Comparison of ENCODE assay signal across 28 cellular contexts in the genomic region with DNA sequence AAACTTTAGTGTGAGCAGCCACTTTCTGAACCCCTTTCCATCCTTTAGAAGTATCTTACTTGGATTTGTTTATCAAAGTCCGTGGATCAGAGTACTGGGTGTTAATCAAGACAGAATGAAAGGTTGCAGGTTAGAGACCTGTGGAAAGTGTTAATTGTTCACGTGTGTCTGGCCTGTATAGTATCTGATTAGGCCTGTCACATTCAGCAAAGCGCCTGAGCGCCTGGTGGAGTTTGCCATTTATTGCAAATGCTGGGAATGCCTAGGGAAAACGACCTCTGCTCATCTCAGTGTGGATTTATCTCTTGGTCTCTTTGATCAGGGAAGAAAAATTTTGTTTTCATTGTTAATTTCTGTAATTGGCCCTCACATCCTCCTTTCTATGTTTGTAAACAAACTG.
"Had no signal": no experiment of that assay in that cellular context is flagged by ENCODE, and none has a peak within 500 bp of the region (broad histone marks: within the 10 kb centered on the region; RNA-seq: fewer than 3 reads in every experiment).

No MANE protein-coding gene starts in this region.

- H3K9me3 ChIP-seq: colonic mucosa, lower lobe of right lung, neutrophil, uterus had no signal

- ATAC-seq: activated T-cell treated with anti-CD3 and anti-CD28 coated beads, Interleukin-2, amount 50 U/mL, for 72 hours; left lobe of liver; stimulated activated effector memory CD8-positive, alpha-beta T cell treated with anti-CD3 and anti-CD28 coated beads, Interleukin-12 subunit alpha, Interleukin-12 subunit beta, amount 100 ng/mL, for 72 hours had no signal

- H3K27ac Mint-ChIP-seq: activated naive CD8-positive, alpha-beta T cell; activated T-cell treated with anti-CD3 and anti-CD28 coated beads, Interleukin-2, amount 50 U/mL, for 72 hours; immature natural killer cell; naive B cell; stimulated activated effector memory CD8-positive, alpha-beta T cell treated with anti-CD3 and anti-CD28 coated beads, Interleukin-12 subunit alpha, Interleukin-12 subunit beta, amount 100 ng/mL, for 72 hours; stimulated activated naive CD8-positive, alpha-beta T cell treated with anti-CD3 and anti-CD28 coated beads, Interleukin-15, Interleukin-2, amounts not matched to agents 100 ng/mL and 50 ng/mL, for 24 hours; type B pancreatic cell had no signal

- H3K36me3 ChIP-seq: colonic mucosa, lower lobe of right lung, neutrophil, uterus had no signal

- DNase-seq: activated CD4-positive, alpha-beta T cell treated with anti-CD3 and anti-CD28 coated beads for 4 hours; activated CD4-positive, alpha-beta T cell treated with anti-CD3 and anti-CD28 coated beads, Interleukin-2, amount 50 U/mL, for 4 hours; activated effector memory CD4-positive, alpha-beta T cell treated with Interleukin-2 at 50 U/mL for 16 hours; activated naive CD4-positive, alpha-beta T cell treated with Interleukin-2 at 50 U/mL for 16 hours; activated T-cell treated with anti-CD3 and anti-CD28 coated beads for 4 hours; activated T-cell treated with anti-CD3 and anti-CD28 coated beads, Interleukin-2, amount 50 U/mL, for 72 hours; anterior cingulate cortex; cerebellar nuclear complex; colonic mucosa; effector CD8-positive, alpha-beta T cell; erythroblast; foreskin fibroblast; head of caudate nucleus; hippocampal formation; immature natural killer cell; lower lobe of right lung; naive B cell; stimulated activated CD4-positive, alpha-beta T cell treated with anti-CD3 and anti-CD28 coated beads, Interleukin-4, amount 100 ng/mL, for 24 hours; T-helper 9 cell; uterus had no signal

- H3K4me1 Mint-ChIP-seq: immature natural killer cell; naive B cell; stimulated activated effector memory CD8-positive, alpha-beta T cell treated with anti-CD3 and anti-CD28 coated beads, Interleukin-12 subunit alpha, Interleukin-12 subunit beta, amount 100 ng/mL, for 72 hours had no signal

- H3K27me3 ChIP-seq: colonic mucosa, neutrophil, uterus had no signal

- H3K4me3 ChIP-seq: colonic mucosa, lower lobe of right lung, skin epidermis, uterus had no signal

- H3K36me3 Mint-ChIP-seq: activated naive CD8-positive, alpha-beta T cell; immature natural killer cell; stimulated activated effector memory CD8-positive, alpha-beta T cell treated with anti-CD3 and anti-CD28 coated beads, Interleukin-12 subunit alpha, Interleukin-12 subunit beta, amount 100 ng/mL, for 72 hours; type B pancreatic cell had no signal

- H3K4me3 Mint-ChIP-seq: activated naive CD8-positive, alpha-beta T cell; activated T-cell treated with anti-CD3 and anti-CD28 coated beads, Interleukin-2, amount 50 U/mL, for 72 hours; immature natural killer cell; naive B cell; stimulated activated effector memory CD8-positive, alpha-beta T cell treated with anti-CD3 and anti-CD28 coated beads, Interleukin-12 subunit alpha, Interleukin-12 subunit beta, amount 100 ng/mL, for 72 hours; stimulated activated naive CD8-positive, alpha-beta T cell treated with anti-CD3 and anti-CD28 coated beads, Interleukin-15, Interleukin-2, amounts not matched to agents 100 ng/mL and 50 ng/mL, for 24 hours; type B pancreatic cell had no signal

- H3K27ac ChIP-seq: colonic mucosa, lower lobe of right lung, neutrophil, skin epidermis, uterus, VCaP had no signal

- H3K4me1 ChIP-seq: colonic mucosa, lower lobe of right lung, uterus had no signal

- H3K27me3 Mint-ChIP-seq: activated naive CD8-positive, alpha-beta T cell; naive B cell; stimulated activated naive CD8-positive, alpha-beta T cell treated with anti-CD3 and anti-CD28 coated beads, Interleukin-15, Interleukin-2, amounts not matched to agents 100 ng/mL and 50 ng/mL, for 24 hours; type B pancreatic cell had no signal

- H3K9me3 Mint-ChIP-seq: stimulated activated naive CD8-positive, alpha-beta T cell treated with anti-CD3 and anti-CD28 coated beads, Interleukin-15, Interleukin-2, amounts not matched to agents 100 ng/mL and 50 ng/mL, for 24 hours had no signal
